Comparison of ENCODE assay signal across 8 cellular contexts in genomic region chr2:99337931-99338580, GRCh38. TPM values are rescaled to one million over a fixed set of nuclear protein-coding genes. Genes with fewer than 3 reads are reported as not detected.
A peak's percentile ranks its signal among the peaks of the same experiment; 100 is the strongest.
DNase-seq lines count a peak whose midpoint lies in the region; ATAC-seq and TF ChIP-seq lines count a peak whose summit lies in the region.

No MANE protein-coding gene starts in this region.

- CTCF ChIA-PET in Caco-2 (lab: Charles Lee), result interaction anchor here (0.6 to 1.5 kb wide), 5 partner anchors 27 to 890 kb away, joined by 3 to 10 read pairs (median 3); partner anchors contain the start of gene C2orf15

- BruUV-seq in Caco-2 (replicated peaks; lab: Mats Ljungman, UMichigan), result TSS peak; percentile 51

- H2AFZ ChIP-seq in neuronal stem cell (ENCODE audit: low read length), result peak overlapping the region; percentile 94

- ATAC-seq in GM21723 (IDR thresholded peaks at IDR 0.05; ENCODE audit: unreplicated experiment) (peak; percentile 7), GM18520 (IDR thresholded peaks at IDR 0.05; ENCODE audit: unreplicated experiment) (no peak), GM21528 (IDR thresholded peaks at IDR 0.05; ENCODE audit: low FRiP score, unreplicated experiment) (no peak)

- no peak overlapping the region for H2BK15ac ChIP-seq in neuronal stem cell (ENCODE audit: low read length)

- no peak overlapping the region for H3K27ac Mint-ChIP-seq in Caco-2 (ENCODE audit: unreplicated experiment)
- no peak overlapping the region for H3K27ac Mint-ChIP-seq in endodermal cell
- H3K27ac Mint-ChIP-seq in type B pancreatic cell, result no peak overlapping the region

- H3K27ac ChIP-seq in endodermal cell (ENCODE audit: low read depth, low read length), result peak overlapping the region; percentile 61
- H3K27ac ChIP-seq in neuronal stem cell (replicated peaks; ENCODE audit: low read length), result no peak overlapping the region

- 3 to 13% methylated on average over 11 to 18 of the region's 20 CpGs for WGBS in endodermal cell (ENCODE audit: insufficient coverage in 1 of 2, insufficient read length in 1 of 2), 2 experiments
- WGBS in neuronal stem cell (ENCODE audit: extremely low coverage in 2 of 2, insufficient read length in 2 of 2, insufficient replicate concordance in 1 of 2), 2 donors, result no CpG with 5 or more reads among the region's 20 CpGs

- H3K4me1 Mint-ChIP-seq in Caco-2 (ENCODE audit: low read depth, unreplicated experiment) (no peaks in the 10 kb centered on the region), endodermal cell (peaks cover 15% of the 10 kb centered on the region), type B pancreatic cell (ENCODE audit: unreplicated experiment) (peaks cover 13% of the 10 kb centered on the region)

- H3K4me3 ChIP-seq in Caco-2 (ENCODE audit: low read depth, low read length) (peak overlapping the region; percentile 94), endodermal cell (ENCODE audit: low read length) (peak overlapping the region; percentile 96), neuronal stem cell (ENCODE audit: low read length in 2 of 2) (peak overlapping the region; percentile 72 to 99)

- peak overlapping the region; percentile 30 for H2BK12ac ChIP-seq in neuronal stem cell (ENCODE audit: low read length)

- H3K9ac ChIP-seq in endodermal cell (ENCODE audit: extremely low read depth, low read length, poor library complexity, severe bottlenecking) (peak overlapping the region; percentile 57), neuronal stem cell (ENCODE audit: low read depth, low read length, poor library complexity) (peak overlapping the region; percentile 94)

- H4K8ac ChIP-seq in neuronal stem cell (ENCODE audit: low read depth, low read length), result no peak overlapping the region

- no peak overlapping the region for H2BK120ac ChIP-seq in neuronal stem cell (ENCODE audit: low read depth, low read length)

- intact Hi-C loops in Caco-2 (cut with micrococcal nuclease; ENCODE audit: unreplicated experiment), result loop anchor here (1.0 to 10.0 kb wide), 3 partner anchors 152 to 253 kb away; partner anchors contain the start of genes C2orf15 and REV1

- H2AK5ac ChIP-seq in neuronal stem cell (ENCODE audit: low read depth, low read length), result no peak overlapping the region

- TF ChIP-seq CTCF in Caco-2 (IDR thresholded peaks at IDR 0.05; ENCODE audit: insufficient read depth in 1 of 2, low read depth in 1 of 2, low read length in 1 of 2, severe bottlenecking in 1 of 2, unreplicated experiment in 1 of 2), result no peak
- TF ChIP-seq CTCF in endodermal cell (conservative IDR thresholded peaks at IDR 0.05), result no peak
- TF ChIP-seq CTCF in type B pancreatic cell (conservative IDR thresholded peaks at IDR 0.05), result no peak

- H3K9me3 Mint-ChIP-seq in Caco-2 (ENCODE audit: unreplicated experiment), result no peaks in the 10 kb centered on the region
- no peaks in the 10 kb centered on the region for H3K9me3 Mint-ChIP-seq in endodermal cell
- no peaks in the 10 kb centered on the region for H3K9me3 Mint-ChIP-seq in type B pancreatic cell

- H3K4me1 ChIP-seq in Caco-2 (peaks cover 24% of the 10 kb centered on the region), endodermal cell (ENCODE audit: control insufficient read depth, insufficient read depth, low read length) (no peaks in the 10 kb centered on the region), neuronal stem cell (ENCODE audit: control insufficient read depth in 2 of 2, insufficient read depth in 1 of 2, low read depth in 1 of 2, low read length in 2 of 2) (peaks cover 7 to 8% of the 10 kb centered on the region in 2 donors)

- no peak overlapping the region for H4K91ac ChIP-seq in neuronal stem cell (ENCODE audit: low read depth, low read length, poor library complexity)

- H3K79me1 ChIP-seq in neuronal stem cell (ENCODE audit: low read depth, low read length), result peaks cover 6% of the 10 kb centered on the region

- POLR2A ChIA-PET in Caco-2 (lab: Charles Lee), result interaction anchor here (0.5 to 1.4 kb wide), 3 partner anchors 18 to 197 kb away, joined by 3 read pairs; no protein-coding TSS in a partner anchor

- peak overlapping the region; percentile 68 for H3K4me2 ChIP-seq in neuronal stem cell (ENCODE audit: insufficient read depth, low read length, poor library complexity, severe bottlenecking)

- H3K36me3 ChIP-seq in Caco-2 (ENCODE audit: control insufficient read depth, insufficient read depth, low read length) (no peaks in the 10 kb centered on the region; the same call in 1 of the 2 replicates), endodermal cell (ENCODE audit: control insufficient read depth, insufficient read depth, low read length) (peaks cover 12% of the 10 kb centered on the region), neuronal stem cell (replicated peaks in 1 of 2; ENCODE audit: control insufficient read depth in 2 of 2, insufficient read depth in 2 of 2, low read length in 2 of 2) (peaks cover 0 to 7% of the 10 kb centered on the region in 2 donors)

- H3K36me3 Mint-ChIP-seq in Caco-2 (ENCODE audit: insufficient read depth, unreplicated experiment), result peaks cover 7% of the 10 kb centered on the region
- peaks cover 2% of the 10 kb centered on the region for H3K36me3 Mint-ChIP-seq in endodermal cell (ENCODE audit: low read depth)
- H3K36me3 Mint-ChIP-seq in type B pancreatic cell, result no peaks in the 10 kb centered on the region

- peak in 1 of 2 experiments; percentile 5 for DNase-seq in Caco-2
- DNase-seq in NCI-H69 (lab: John Stamatoyannopoulos, UW), result peak; percentile 47
- no peak for DNase-seq in endodermal cell
- peak; percentile 9 for DNase-seq in neuronal stem cell (ENCODE audit: low spot score)
- no peak for DNase-seq in type B pancreatic cell (ENCODE audit: extremely low spot score, unreplicated experiment)

- H2BK5ac ChIP-seq in neuronal stem cell (ENCODE audit: low read length), result no peak overlapping the region

- H3K27me3 ChIP-seq in Caco-2 (replicated peaks; ENCODE audit: control insufficient read depth, insufficient read depth, low read length) (no peaks in the 10 kb centered on the region), endodermal cell (ENCODE audit: control insufficient read depth, insufficient read depth, low read length, poor library complexity, severe bottlenecking) (no peaks in the 10 kb centered on the region), neuronal stem cell (ENCODE audit: control insufficient read depth in 3 of 3, insufficient read depth in 3 of 3, low read depth in 1 of 3, low read length in 3 of 3) (no peaks in the 10 kb centered on the region)

- no peak overlapping the region for H3K14ac ChIP-seq in neuronal stem cell (ENCODE audit: low read length)

- H3K4ac ChIP-seq in neuronal stem cell (ENCODE audit: low read length), result no peak overlapping the region

- H3K4me3 Mint-ChIP-seq in Caco-2 (ENCODE audit: unreplicated experiment) (no peak overlapping the region), endodermal cell (no peak overlapping the region), type B pancreatic cell (no peak overlapping the region)

- H3K23ac ChIP-seq in neuronal stem cell (ENCODE audit: low read depth, low read length, poor library complexity), result peak overlapping the region; percentile 52

- no peak overlapping the region for H3K18ac ChIP-seq in neuronal stem cell (ENCODE audit: low read length)

- no peaks in the 10 kb centered on the region for H3K27me3 Mint-ChIP-seq in Caco-2 (ENCODE audit: insufficient read depth, unreplicated experiment)
- H3K27me3 Mint-ChIP-seq in endodermal cell (ENCODE audit: insufficient read depth), result no peaks in the 10 kb centered on the region
- H3K27me3 Mint-ChIP-seq in type B pancreatic cell, result no peaks in the 10 kb centered on the region

- H3K9me3 ChIP-seq in Caco-2 (no peaks in the 10 kb centered on the region), endodermal cell (ENCODE audit: control insufficient read depth, low read length) (no peaks in the 10 kb centered on the region), neuronal stem cell (replicated peaks in 1 of 2; ENCODE audit: control insufficient read depth in 2 of 2, insufficient read depth in 1 of 2, low read depth in 1 of 2, low read length in 2 of 2) (no peaks in the 10 kb centered on the region)

RNA-seq across cellular contexts. Expression of gene EIF5B, which starts 0.9 kb away (rescaled TPM):
- total RNA-seq in Caco-2 (2022) (71.5 and 79.5 TPM in 2 replicates), endodermal cell (10 to 100 TPM; 54.2 to 63.6 TPM), type B pancreatic cell (ENCODE audit: low replicate concordance) (44.2 and 44.8 TPM in 2 replicates)
- polyA plus RNA-seq in endodermal cell (2013, experiment 1 of 2), result 38.9 TPM
- polyA plus RNA-seq in endodermal cell (2013, experiment 2 of 2), result 41.2 TPM
- polyA plus RNA-seq in neuronal stem cell (2013, experiment 1 of 2), result 54.3 TPM
- 55.5 TPM for polyA plus RNA-seq in neuronal stem cell (2013, experiment 2 of 2)

RNA-seq across cellular contexts. Expression of gene TXNDC9, which starts 1.9 kb away (rescaled TPM):
- total RNA-seq in Caco-2 (2022) (41.1 and 48.2 TPM in 2 replicates), endodermal cell (10 to 100 TPM; 32.7 to 32.8 TPM), type B pancreatic cell (ENCODE audit: low replicate concordance) (27.6 and 29.1 TPM in 2 replicates)
- polyA plus RNA-seq in endodermal cell (2013, experiment 1 of 2), result 43.5 TPM
- 43.6 TPM for polyA plus RNA-seq in endodermal cell (2013, experiment 2 of 2)
- polyA plus RNA-seq in neuronal stem cell (2013, experiment 1 of 2), result 24.5 TPM
- 25.0 TPM for polyA plus RNA-seq in neuronal stem cell (2013, experiment 2 of 2)

RNA-seq across cellular contexts. Expression of gene LYG1, which starts 37.1 kb away (rescaled TPM):
- total RNA-seq in Caco-2 (2022) (0.67 and 0.93 TPM in 2 replicates), endodermal cell (under 1 TPM; 0.35 to 0.55 TPM), type B pancreatic cell (ENCODE audit: low replicate concordance) (1.6 and 2.1 TPM in 2 replicates)
- polyA plus RNA-seq in endodermal cell (2013, experiment 1 of 2), result 0.96 TPM
- polyA plus RNA-seq in endodermal cell (2013, experiment 2 of 2), result 1.4 TPM
- 0.98 TPM for polyA plus RNA-seq in neuronal stem cell (2013, experiment 1 of 2)
- 0.73 TPM for polyA plus RNA-seq in neuronal stem cell (2013, experiment 2 of 2)

Comparison
In these comparisons a context has a peak if more than half of its experiments do, and no peak if none do; other contexts are left out.
1. DNase-seq: peak in NCI-H69 (single experiment) and neuronal stem cell (single experiment); none in endodermal cell (single experiment) and type B pancreatic cell (single experiment).
2. Peak in every context shown above with its lines, with median percentiles within 50 percentile points of each other: H3K4me3 ChIP-seq.